ENCODE assay signal across 9 cellular contexts in genomic region chr1:150267896-150268295, GRCh38. TPM values are rescaled to one million over a fixed set of nuclear protein-coding genes. Genes with fewer than 3 reads are reported as not detected.
A peak's percentile ranks its signal among the peaks of the same experiment; 100 is the strongest.
DNase-seq lines count a peak whose midpoint lies in the region; ATAC-seq and TF ChIP-seq lines count a peak whose summit lies in the region.
"Had no signal": no experiment of that assay in that cellular context is flagged by ENCODE, and none has a peak within 500 bp of the region (broad histone marks: within the 10 kb centered on the region; RNA-seq: fewer than 3 reads in every experiment).

No MANE protein-coding gene starts in this region.

- POLR2A ChIA-PET in naive thymus-derived CD8-positive, alpha-beta T cell (lab: Charles Lee) = interaction anchor here (0.6 kb wide), 1 partner anchor 31 kb away, joined by 3 read pairs; no protein-coding TSS in a partner anchor

- H3K4me1 ChIP-seq in Loucy (ENCODE audit: insufficient read depth, low read length, poor library complexity, severe bottlenecking) = peaks cover 34% of the 10 kb centered on the region

- no peaks in the 10 kb centered on the region for H3K9me3 ChIP-seq in Loucy (ENCODE audit: insufficient read depth, low read depth, low read length)

- DNase-seq in AG09309 (ENCODE audit: low read depth) (no peak), dorsolateral prefrontal cortex (no peak)
- no peak for DNase-seq in naive thymus-derived CD8-positive, alpha-beta T cell
- DNase-seq in central memory CD4-positive, alpha-beta T cell = no peak
- no peak for DNase-seq in stimulated activated naive CD4-positive, alpha-beta T cell (lab: John Stamatoyannopoulos, UW)

- H3K36me3 ChIP-seq in Loucy (ENCODE audit: insufficient read depth, low read length) = peaks cover 5% of the 10 kb centered on the region; the same call in 1 of the 2 replicates

- H3K9ac ChIP-seq in Loucy (ENCODE audit: low read depth, low read length, poor library complexity, severe bottlenecking) = peak overlapping the region; percentile 98

- peaks cover 33% of the 10 kb centered on the region for H3K79me2 ChIP-seq in Loucy (ENCODE audit: insufficient read depth, low read length)

- peak overlapping the region; percentile 99 for H3K4me2 ChIP-seq in Loucy (ENCODE audit: low read depth, low read length, poor library complexity, severe bottlenecking)

- H3K4me1 Mint-ChIP-seq in naive thymus-derived CD8-positive, alpha-beta T cell = peaks cover 20 to 40% (median 31%) of the 10 kb centered on the region in 4 donors

- ATAC-seq in naive thymus-derived CD8-positive, alpha-beta T cell = no peak
- no peak for ATAC-seq in HG02885 (IDR thresholded peaks at IDR 0.05; ENCODE audit: poor library complexity, unreplicated experiment)
- no peak for ATAC-seq in GM21737 (IDR thresholded peaks at IDR 0.05; ENCODE audit: unreplicated experiment)

- no peaks in the 10 kb centered on the region for H3K9me3 Mint-ChIP-seq in naive thymus-derived CD8-positive, alpha-beta T cell

- H3K4me3 ChIP-seq in AG09309 (ENCODE audit: control insufficient read depth, low read depth, low read length) (peak overlapping the region; percentile 57), Loucy (ENCODE audit: low read length, poor library complexity, severe bottlenecking) (peak overlapping the region; percentile 98), dorsolateral prefrontal cortex (peak overlapping the region; percentile 66 to 99 (median 92))

- H3K27me3 ChIP-seq in Loucy (ENCODE audit: insufficient read depth, low read length, poor library complexity, severe bottlenecking) (peaks cover 4% of the 10 kb centered on the region), dorsolateral prefrontal cortex (no peaks in the 10 kb centered on the region)

- intact Hi-C loops in dorsolateral prefrontal cortex (cut with DNase I) = no loop called here

- peak overlapping the region; percentile 83 to 99 (median 98) for H3K4me3 Mint-ChIP-seq in naive thymus-derived CD8-positive, alpha-beta T cell

- peaks cover 11% of the 10 kb centered on the region for H4K20me1 ChIP-seq in Loucy (ENCODE audit: insufficient read depth, low read length, poor library complexity, severe bottlenecking)

- peak overlapping the region; percentile 91 to 99 (median 98) for H3K27ac Mint-ChIP-seq in naive thymus-derived CD8-positive, alpha-beta T cell

- no peak overlapping the region for H2AFZ ChIP-seq in Loucy (ENCODE audit: low read length)

- TF ChIP-seq CTCF in AG09309 (IDR thresholded peaks at IDR 0.05; ENCODE audit: control insufficient read depth, insufficient read depth, low read depth, low read length, missing control alignments) (no peak), Loucy (conservative IDR thresholded peaks at IDR 0.05; ENCODE audit: low read length) (no peak), dorsolateral prefrontal cortex (IDR thresholded peaks at IDR 0.05 in 54 of 56, conservative IDR thresholded peaks at IDR 0.05 in 2 of 56; ENCODE audit: low read depth in 1 of 56, partially characterized antibody in 56 of 56) (no peak)

- peaks cover 0 to 33% (median 4%) of the 10 kb centered on the region in 3 donors for H3K36me3 Mint-ChIP-seq in naive thymus-derived CD8-positive, alpha-beta T cell

- no peaks in the 10 kb centered on the region for H3K27me3 Mint-ChIP-seq in naive thymus-derived CD8-positive, alpha-beta T cell

- H3K9me2 ChIP-seq in Loucy (replicated peaks; ENCODE audit: low read depth, low read length) = no peaks in the 10 kb centered on the region

- no peaks in the 10 kb centered on the region for H3F3A ChIP-seq in Loucy (ENCODE audit: low read depth)

- peak overlapping the region in 56 of 59 donors; percentile 61 to 97 (median 92) for H3K27ac ChIP-seq in dorsolateral prefrontal cortex

RNA-seq across cellular contexts. Expression of gene APH1A, which starts 0.9 kb away (rescaled TPM):
- 10 to 100 TPM; 34.9 to 79.4 (median 56.2) TPM for total RNA-seq in dorsolateral prefrontal cortex
- 100 to 1,000 TPM; 142 to 143 TPM for total RNA-seq in naive thymus-derived CD8-positive, alpha-beta T cell
- 10 to 100 TPM; 58.2 to 84.8 (median 67.1) TPM for polyA plus RNA-seq in naive thymus-derived CD8-positive, alpha-beta T cell

RNA-seq across cellular contexts. Expression of gene C1orf54, which starts 4.7 kb away (rescaled TPM):
- total RNA-seq in dorsolateral prefrontal cortex = 10 to 100 TPM in 54 of 120 experiments, 1 to 10 TPM in 66; 3.0 to 21.9 (median 9.4) TPM
- 1 to 10 TPM; 4.8 to 5.0 TPM for total RNA-seq in naive thymus-derived CD8-positive, alpha-beta T cell
- 1 to 10 TPM; 1.8 to 4.7 (median 3.9) TPM for polyA plus RNA-seq in naive thymus-derived CD8-positive, alpha-beta T cell

RNA-seq across cellular contexts. Expression of gene CA14, which starts 10.3 kb away (rescaled TPM):
- total RNA-seq in dorsolateral prefrontal cortex = 10 to 100 TPM in 45 of 120 experiments, 1 to 10 TPM in 75; 1.0 to 48.3 (median 7.6) TPM
- not detected for total RNA-seq in naive thymus-derived CD8-positive, alpha-beta T cell
- polyA plus RNA-seq in naive thymus-derived CD8-positive, alpha-beta T cell = 1 to 10 TPM in 1 of 3 donors, under 1 TPM in 2; 0.20 to 1.0 (median 0.37) TPM
- total RNA-seq: RPMI7951 had no signal

RNA-seq across cellular contexts. Expression of gene CIART, which starts 14.5 kb away (rescaled TPM):
- total RNA-seq in dorsolateral prefrontal cortex = 10 to 100 TPM in 91 of 120 experiments, 1 to 10 TPM in 29; 5.3 to 26.5 (median 12.5) TPM
- 1 to 10 TPM; 1.0 to 1.6 TPM for total RNA-seq in naive thymus-derived CD8-positive, alpha-beta T cell
- 1 to 10 TPM in 1 of 3 donors, under 1 TPM in 2; 0.74 to 1.8 (median 0.74) TPM for polyA plus RNA-seq in naive thymus-derived CD8-positive, alpha-beta T cell

RNA-seq across cellular contexts. Expression of gene MRPS21, which starts 25.8 kb away (rescaled TPM):
- 100 to 1,000 TPM in 10 of 120 experiments, 10 to 100 TPM in 110; 51.8 to 113 (median 87.9) TPM for total RNA-seq in dorsolateral prefrontal cortex
- 10 to 100 TPM; 70.7 to 76.0 TPM for total RNA-seq in naive thymus-derived CD8-positive, alpha-beta T cell
- 10 to 100 TPM; 78.8 to 85.9 (median 82.1) TPM for polyA plus RNA-seq in naive thymus-derived CD8-positive, alpha-beta T cell
